Comparison of ENCODE assay signal across 8 cellular contexts in genomic region chr1:94246692-94247145, GRCh38. TPM values are rescaled to one million over a fixed set of nuclear protein-coding genes. Genes with fewer than 3 reads are reported as not detected.
A peak's percentile ranks its signal among the peaks of the same experiment; 100 is the strongest.
DNase-seq lines count a peak whose midpoint lies in the region; ATAC-seq, FAIRE-seq and TF ChIP-seq lines count a peak whose summit lies in the region.

No MANE protein-coding gene starts in this region.

- FAIRE-seq in GM19239 (lab: Jason Lieb, UNC), result no peak

- DNase-seq in stimulated activated naive CD8-positive, alpha-beta T cell treated with anti-CD3 and anti-CD28 coated beads, Interleukin-15, Interleukin-2, amounts not matched to agents 100 U/mL and 50 U/mL, for 24 hours, result no peak
- DNase-seq in chondrocyte (ENCODE audit: low spot score) (no peak), memory B cell (ENCODE audit: low spot score in 2 of 2) (no peak), NCI-H2171 treated with DMSO at 0.1 percent for 48 hours (lab: John Stamatoyannopoulos, UW) (no peak), anterior cingulate cortex (lab: John Stamatoyannopoulos, UW) (no peak), GM19239 (ENCODE audit: insufficient read length, low spot score) (no peak), hippocampal formation (lab: John Stamatoyannopoulos, UW) (no peak)

- H3K36me3 Mint-ChIP-seq in stimulated activated naive CD8-positive, alpha-beta T cell treated with anti-CD3 and anti-CD28 coated beads, Interleukin-15, Interleukin-2, amounts not matched to agents 100 ng/mL and 50 ng/mL, for 24 hours (ENCODE audit: low read depth), result no peaks in the 10 kb centered on the region
- peaks cover 8% of the 10 kb centered on the region for H3K36me3 Mint-ChIP-seq in chondrocyte (ENCODE audit: low read depth)
- H3K36me3 Mint-ChIP-seq in memory B cell, result peaks cover 2% of the 10 kb centered on the region

- H3K27ac Mint-ChIP-seq in stimulated activated naive CD8-positive, alpha-beta T cell treated with anti-CD3 and anti-CD28 coated beads, Interleukin-15, Interleukin-2, amounts not matched to agents 100 ng/mL and 50 ng/mL, for 24 hours, result no peak overlapping the region
- peak overlapping the region; percentile 50 for H3K27ac Mint-ChIP-seq in chondrocyte (ENCODE audit: unreplicated experiment)
- no peak overlapping the region for H3K27ac Mint-ChIP-seq in memory B cell

- no peak for ATAC-seq in stimulated activated naive CD8-positive, alpha-beta T cell treated with anti-CD3 and anti-CD28 coated beads, Interleukin-15, Interleukin-2, amounts not matched to agents 100 U/mL and 50 U/mL, for 24 hours
- no peak for ATAC-seq in memory B cell (ENCODE audit: low read depth)

- peaks cover 9% of the 10 kb centered on the region for H3K9me3 Mint-ChIP-seq in stimulated activated naive CD8-positive, alpha-beta T cell treated with anti-CD3 and anti-CD28 coated beads, Interleukin-15, Interleukin-2, amounts not matched to agents 100 ng/mL and 50 ng/mL, for 24 hours
- peaks cover 20% of the 10 kb centered on the region for H3K9me3 Mint-ChIP-seq in chondrocyte (ENCODE audit: low read depth)
- peaks cover 6% of the 10 kb centered on the region for H3K9me3 Mint-ChIP-seq in memory B cell

- peak overlapping the region; percentile 76 for H3K4me3 Mint-ChIP-seq in stimulated activated naive CD8-positive, alpha-beta T cell treated with anti-CD3 and anti-CD28 coated beads, Interleukin-15, Interleukin-2, amounts not matched to agents 100 ng/mL and 50 ng/mL, for 24 hours
- H3K4me3 Mint-ChIP-seq in chondrocyte (ENCODE audit: unreplicated experiment) (peak overlapping the region; percentile 81), memory B cell (peak overlapping the region; percentile 67)

- TF ChIP-seq CTCF in chondrocyte (IDR thresholded peaks at IDR 0.05), result no peak

- H3K27me3 Mint-ChIP-seq in stimulated activated naive CD8-positive, alpha-beta T cell treated with anti-CD3 and anti-CD28 coated beads, Interleukin-15, Interleukin-2, amounts not matched to agents 100 ng/mL and 50 ng/mL, for 24 hours, result peaks cover 86% of the 10 kb centered on the region
- H3K27me3 Mint-ChIP-seq in chondrocyte (ENCODE audit: low read depth) (peaks cover 2% of the 10 kb centered on the region), memory B cell (peaks cover 24% of the 10 kb centered on the region)

- peaks cover 12% of the 10 kb centered on the region for H3K4me1 Mint-ChIP-seq in stimulated activated naive CD8-positive, alpha-beta T cell treated with anti-CD3 and anti-CD28 coated beads, Interleukin-15, Interleukin-2, amounts not matched to agents 100 ng/mL and 50 ng/mL, for 24 hours (ENCODE audit: low read depth)
- H3K4me1 Mint-ChIP-seq in chondrocyte (ENCODE audit: low read depth) (peaks cover 22% of the 10 kb centered on the region), memory B cell (peaks cover 10% of the 10 kb centered on the region)

RNA-seq across cellular contexts. Expression of gene ARHGAP29, which starts 9.3 kb away (rescaled TPM):
- total RNA-seq in chondrocyte, result 44.0 to 44.8 TPM (median 44.7 TPM) in 3 replicates
